23 cellular contexts compared by ENCODE assay signal in genomic region chr15:78329625-78330024, GRCh38. TPM values are rescaled to one million over a fixed set of nuclear protein-coding genes. Genes with fewer than 3 reads are reported as not detected.
"Had no signal": no experiment of that assay in that cellular context is flagged by ENCODE, and none has a peak within 500 bp of the region (broad histone marks: within the 10 kb centered on the region; RNA-seq: fewer than 3 reads in every experiment).

No MANE protein-coding gene starts in this region.

- H3K4me1 Mint-ChIP-seq: activated naive CD8-positive, alpha-beta T cell treated with anti-CD3 and anti-CD28 coated beads, Interleukin-2, amount 50 U/mL, for 24 hours had no signal

- ATAC-seq: activated naive CD8-positive, alpha-beta T cell treated with anti-CD3 and anti-CD28 coated beads, Interleukin-2, amount 50 U/mL, for 24 hours; gastrocnemius medialis; heart left ventricle; left cardiac atrium; lower lobe of right lung; psoas muscle; right lobe of liver had no signal

- H3K27me3 Mint-ChIP-seq: activated naive CD8-positive, alpha-beta T cell treated with anti-CD3 and anti-CD28 coated beads, Interleukin-2, amount 50 U/mL, for 24 hours had no signal

- H3K4me3 ChIP-seq: breast epithelium, gastrocnemius medialis, heart left ventricle, lower lobe of right lung, psoas muscle, right lobe of liver, smooth muscle cell, stomach, testis, upper lobe of left lung had no signal

- H3K36me3 Mint-ChIP-seq: mesothelial cell of epicardium had no signal

- H3K4me3 Mint-ChIP-seq: activated naive CD8-positive, alpha-beta T cell treated with anti-CD3 and anti-CD28 coated beads, Interleukin-2, amount 50 U/mL, for 24 hours; activated T-helper 1 cell treated with anti-CD3 and anti-CD28 coated beads, Interleukin-12 subunit alpha, Interleukin-12 subunit beta, Interleukin-2, Interleukin-4 antibody, amounts not matched to agents 30 ng/mL and 10 ng/mL and 1 ng/mL, durations not matched to agents 14 hours and 24 hours and 36 hours; mesothelial cell of epicardium had no signal

- H3K36me3 ChIP-seq: breast epithelium, gastrocnemius medialis, heart left ventricle, lower lobe of right lung, right lobe of liver, stomach, upper lobe of left lung had no signal

- H3K9me3 ChIP-seq: breast epithelium, gastrocnemius medialis, heart left ventricle, lower lobe of right lung, psoas muscle, right lobe of liver, stomach, testis, upper lobe of left lung had no signal

- H3K9me3 Mint-ChIP-seq: activated naive CD8-positive, alpha-beta T cell treated with anti-CD3 and anti-CD28 coated beads, Interleukin-2, amount 50 U/mL, for 24 hours; activated T-helper 1 cell treated with anti-CD3 and anti-CD28 coated beads, Interleukin-12 subunit alpha, Interleukin-12 subunit beta, Interleukin-2, Interleukin-4 antibody, amounts not matched to agents 30 ng/mL and 10 ng/mL and 1 ng/mL, durations not matched to agents 14 hours and 24 hours and 36 hours; mesothelial cell of epicardium had no signal

- H3K4me1 ChIP-seq: breast epithelium, gastrocnemius medialis, lower lobe of right lung, psoas muscle, testis, upper lobe of left lung had no signal

- H3K27ac Mint-ChIP-seq: activated naive CD8-positive, alpha-beta T cell treated with anti-CD3 and anti-CD28 coated beads, Interleukin-2, amount 50 U/mL, for 24 hours; activated T-helper 1 cell treated with anti-CD3 and anti-CD28 coated beads, Interleukin-12 subunit alpha, Interleukin-12 subunit beta, Interleukin-2, Interleukin-4 antibody, amounts not matched to agents 30 ng/mL and 10 ng/mL and 1 ng/mL, durations not matched to agents 14 hours and 24 hours and 36 hours; mesothelial cell of epicardium had no signal

- DNase-seq: activated CD4-positive, alpha-beta T cell treated with anti-CD3 and anti-CD28 coated beads, Interleukin-2, amount 50 U/mL, for 4 hours; activated CD4-positive, CD25-positive, alpha-beta regulatory T cell; activated CD8-positive, alpha-beta memory T cell treated with anti-CD3 and anti-CD28 coated beads, Interleukin-2, amount 50 U/mL, for 48 hours; activated naive CD4-positive, alpha-beta T cell; activated naive CD8-positive, alpha-beta T cell treated with anti-CD3 and anti-CD28 coated beads, Interleukin-2, amount 50 U/mL, for 24 hours; aorta; erythroblast; gastrocnemius medialis; heart left ventricle; left cardiac atrium; lower lobe of right lung; psoas muscle; right lobe of liver; stomach; SW 1271; testis; upper lobe of left lung had no signal

RNA-seq across cellular contexts. Expression of gene CRABP1, which starts 10.5 kb away (rescaled TPM):
- total RNA-seq: activated T-helper 1 cell treated with anti-CD3 and anti-CD28 coated beads, Interleukin-12 subunit alpha, Interleukin-12 subunit beta, Interleukin-2, Interleukin-4 antibody, amounts not matched to agents 30 ng/mL and 10 ng/mL and 1 ng/mL, durations not matched to agents 14 hours and 24 hours and 36 hours; dermis microvascular lymphatic vessel endothelial cell; gastrocnemius medialis; left cardiac atrium; lower lobe of right lung; myocyte; psoas muscle; right lobe of liver had no signal
